ENCODE assay signal across 10 cellular contexts in the genomic region with DNA sequence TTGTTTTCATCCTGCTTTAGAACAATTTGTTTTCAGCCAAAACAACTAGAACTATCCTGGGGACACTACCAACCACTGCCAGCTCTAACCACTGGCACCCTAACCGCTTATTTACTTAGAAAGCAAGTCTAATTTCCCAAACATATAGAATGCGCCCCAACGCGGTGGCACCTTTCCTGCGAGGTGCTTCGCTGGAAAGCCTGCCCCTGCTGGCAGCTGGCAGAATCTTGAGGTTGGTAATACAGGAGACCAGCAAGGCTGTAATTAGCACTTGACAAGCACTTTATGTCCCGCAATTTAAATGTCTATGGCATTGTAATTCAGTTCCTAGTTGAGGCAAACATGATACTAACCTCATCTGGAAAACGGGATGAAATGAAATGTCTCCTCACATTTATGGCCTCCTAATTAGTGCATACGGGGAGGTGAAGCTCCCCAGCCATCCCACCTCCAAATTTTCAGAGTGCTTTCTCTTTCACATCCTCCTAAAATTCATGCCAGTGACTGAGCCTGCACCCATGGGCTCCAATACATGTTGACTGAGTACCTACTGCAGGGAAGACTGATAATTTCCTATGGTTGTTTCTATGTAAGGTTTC. TPM values are rescaled to one million over a fixed set of nuclear protein-coding genes. Genes with fewer than 3 reads are reported as not detected.
DNase-seq lines count a peak whose midpoint lies in the region; ATAC-seq and TF ChIP-seq lines count a peak whose summit lies in the region.
"Had no signal": no experiment of that assay in that cellular context is flagged by ENCODE, and none has a peak within 500 bp of the region (broad histone marks: within the 10 kb centered on the region; RNA-seq: fewer than 3 reads in every experiment).

No MANE protein-coding gene starts in this region.

- no TSS peak for BruUV-seq in OCI-LY7 (replicated peaks; lab: Mats Ljungman, UMichigan)

- no peaks in the 10 kb centered on the region for H3K9me2 ChIP-seq in OCI-LY7 (ENCODE audit: insufficient read depth, low read length)

- H4K20me1 ChIP-seq in OCI-LY7 (ENCODE audit: insufficient read depth, low read length), result no peaks in the 10 kb centered on the region

- peak; percentile 9 for DNase-seq in EH (ENCODE audit: low read depth)
- DNase-seq in OCI-LY7 (ENCODE audit: low spot score), result peak; percentile 34
- peak; percentile 45 for DNase-seq in glutamatergic neuron
- DNase-seq in T-cell, result no peak
- no peak for DNase-seq in left lobe of liver (ENCODE audit: low spot score)
- DNase-seq in mesenteric fat pad (ENCODE audit: low spot score), result no peak
- no peak for DNase-seq in activated T-cell treated with anti-CD3 and anti-CD28 coated beads, Interleukin-2, amount 50 U/mL, for 1 hour
- DNase-seq: activated naive CD4-positive, alpha-beta T cell treated with Interleukin-2 at 50 U/mL for 16 hours; hippocampal formation had no signal

- no peak for ATAC-seq in T-cell (replicated peaks in 1 of 4)
- ATAC-seq in left lobe of liver, result no peak

- TF ChIP-seq CTCF in 22Rv1 (IDR thresholded peaks at IDR 0.05), result peak; percentile 78
- peak; percentile 83 for TF ChIP-seq CTCF in OCI-LY7 (conservative IDR thresholded peaks at IDR 0.05; ENCODE audit: low read length)
- peak; percentile 65 for TF ChIP-seq CTCF in glutamatergic neuron (IDR thresholded peaks at IDR 0.05; ENCODE audit: partially characterized antibody, unreplicated experiment)

- H3K27ac Mint-ChIP-seq in glutamatergic neuron (ENCODE audit: unreplicated experiment), result no peak overlapping the region
- H3K27ac Mint-ChIP-seq in T-cell, result no peak overlapping the region

- H3K4me1 ChIP-seq in OCI-LY7 (ENCODE audit: insufficient read depth, low read length, poor library complexity, severe bottlenecking), result no peaks in the 10 kb centered on the region

- H3K36me3 Mint-ChIP-seq in glutamatergic neuron (ENCODE audit: unreplicated experiment) (peaks cover 15% of the 10 kb centered on the region), T-cell (no peaks in the 10 kb centered on the region)

- H3K4me2 ChIP-seq in OCI-LY7 (ENCODE audit: low read length), result no peak overlapping the region

- H2AFZ ChIP-seq in OCI-LY7 (ENCODE audit: low read length), result no peak overlapping the region

- H3K9me3 ChIP-seq in OCI-LY7 (ENCODE audit: low read length), result no peaks in the 10 kb centered on the region

- no peaks in the 10 kb centered on the region for H3K36me3 ChIP-seq in OCI-LY7 (ENCODE audit: insufficient read depth, low read length)

- POLR2A ChIA-PET in OCI-LY7 (lab: Charles Lee), result no interaction called here
- POLR2A ChIA-PET in T-cell (lab: Charles Lee), result no interaction called here

- H3K27me3 Mint-ChIP-seq in glutamatergic neuron (ENCODE audit: unreplicated experiment) (no peaks in the 10 kb centered on the region), T-cell (peaks cover 25 to 27% of the 10 kb centered on the region in 2 donors)

- H3K4me1 Mint-ChIP-seq in glutamatergic neuron (ENCODE audit: low read depth, unreplicated experiment) (no peaks in the 10 kb centered on the region), T-cell (no peaks in the 10 kb centered on the region)

- intact Hi-C loops in OCI-LY7 (cut with micrococcal nuclease; ENCODE audit: unreplicated experiment), result no loop called here

- CTCF ChIA-PET in OCI-LY7 (lab: Charles Lee; ENCODE audit: unreplicated experiment) (no interaction called here), T-cell (lab: Charles Lee) (interaction anchor here in 1 of 2 donors (0.7 kb wide), 1 partner anchor 204 kb away, joined by 3 read pairs; no protein-coding TSS in a partner anchor)

- H3K9me3 Mint-ChIP-seq in glutamatergic neuron (ENCODE audit: unreplicated experiment), result peaks cover 7% of the 10 kb centered on the region
- H3K9me3 Mint-ChIP-seq in T-cell, result peaks cover 0 to 5% (median 3%) of the 10 kb centered on the region in 3 donors

- H3K4me3 ChIP-seq in OCI-LY7 (ENCODE audit: low read depth, low read length, poor library complexity, severe bottlenecking), result no peak overlapping the region

- no peak overlapping the region for H3K4me3 Mint-ChIP-seq in glutamatergic neuron (ENCODE audit: unreplicated experiment)
- no peak overlapping the region for H3K4me3 Mint-ChIP-seq in T-cell

- H3K27ac ChIP-seq in 22Rv1, result no peak overlapping the region
- no peak overlapping the region for H3K27ac ChIP-seq in OCI-LY7 (ENCODE audit: low read depth, low read length, poor library complexity, severe bottlenecking)

- H3K79me2 ChIP-seq in OCI-LY7 (ENCODE audit: insufficient read depth, low read depth, low read length), result no peaks in the 10 kb centered on the region

RNA-seq across cellular contexts. Expression of a gene that starts 30.4 kb away (rescaled TPM):
- not detected in 2 replicates for total RNA-seq in OCI-LY7 (2014; rRNA removed; shearing (Covaris generic))
- not detected in 2 replicates for total RNA-seq in OCI-LY7 (2022)
- 116 TPM for total RNA-seq in glutamatergic neuron (ENCODE audit: unreplicated experiment)
- under 1 TPM in 1 of 5 donors, not detected in 4; 0.03 TPM for total RNA-seq in T-cell
- not detected for total RNA-seq in left lobe of liver
- total RNA-seq in mesenteric fat pad, result not detected

Comparison
In these comparisons a context has a peak if more than half of its experiments do, and no peak if none do; other contexts are left out.
1. DNase-seq: peak in EH (single experiment), OCI-LY7 (single experiment) and glutamatergic neuron (single experiment); none in T-cell (0 of 34), left lobe of liver (single experiment), mesenteric fat pad (single experiment) and activated T-cell treated with anti-CD3 and anti-CD28 coated beads, Interleukin-2, amount 50 U/mL, for 1 hour (single experiment).
2. RNA of a gene that starts 30.4 kb away (total RNA-seq): 116 TPM in glutamatergic neuron (single experiment); not detected in mesenteric fat pad (single experiment), 0.03 TPM in T-cell, not detected in OCI-LY7 and not detected in left lobe of liver (single experiment); every median in the first group is over 10 times any median in the second.
3. Peak in every context shown above with its lines, with median percentiles within 50 percentile points of each other: CTCF ChIP-seq.